ENCODE assay signal across 19 cellular contexts in genomic region chr6:116020738-116021137, GRCh38. TPM values are rescaled to one million over a fixed set of nuclear protein-coding genes. Genes with fewer than 3 reads are reported as not detected.
DNase-seq lines count a peak whose midpoint lies in the region; ATAC-seq, FAIRE-seq and TF ChIP-seq lines count a peak whose summit lies in the region.
"Had no signal": no experiment of that assay in that cellular context is flagged by ENCODE, and none has a peak within 500 bp of the region (broad histone marks: within the 10 kb centered on the region; RNA-seq: fewer than 3 reads in every experiment).

No MANE protein-coding gene starts in this region.

- no peaks in the 10 kb centered on the region for H3K27me3 Mint-ChIP-seq in stimulated activated memory B cell treated with anti-CD40 and anti-IgM and Interleukin-4, amounts not matched to agents 10 μg/mL and 1 μg/mL and 100 μg/mL, for 72 hours
- no peaks in the 10 kb centered on the region for H3K27me3 Mint-ChIP-seq in endothelial cell (ENCODE audit: unreplicated experiment)

- peak overlapping the region; percentile 35 for H3K27ac Mint-ChIP-seq in stimulated activated memory B cell treated with anti-CD40 and anti-IgM and Interleukin-4, amounts not matched to agents 10 μg/mL and 1 μg/mL and 100 μg/mL, for 72 hours
- H3K27ac Mint-ChIP-seq in endothelial cell (ENCODE audit: unreplicated experiment) = no peak overlapping the region
- H3K27ac Mint-ChIP-seq: CD4-positive, CD25-positive, alpha-beta regulatory T cell; CD8-positive, alpha-beta memory T cell; H9 had no signal

- H3K27me3 ChIP-seq in tibial artery = no peaks in the 10 kb centered on the region
- H3K27me3 ChIP-seq: BE2C had no signal

- intact Hi-C loops in tibial artery (cut with DNase I; ENCODE audit: low total_unique reads) = no loop called here

- H3K9me3 ChIP-seq in SK-N-MC (ENCODE audit: low read depth, low read length) (no peaks in the 10 kb centered on the region), tibial artery (no peaks in the 10 kb centered on the region)
- H3K9me3 ChIP-seq: BE2C had no signal

- no peaks in the 10 kb centered on the region for H3K9me3 Mint-ChIP-seq in stimulated activated memory B cell treated with anti-CD40 and anti-IgM and Interleukin-4, amounts not matched to agents 10 μg/mL and 1 μg/mL and 100 μg/mL, for 72 hours
- H3K9me3 Mint-ChIP-seq in endothelial cell (ENCODE audit: unreplicated experiment) = no peaks in the 10 kb centered on the region
- H3K9me3 Mint-ChIP-seq: H9 had no signal

- TF ChIP-seq CTCF in endothelial cell (IDR thresholded peaks at IDR 0.05; ENCODE audit: unreplicated experiment) (no peak), tibial artery (IDR thresholded peaks at IDR 0.05) (no peak)

- peaks cover 42% of the 10 kb centered on the region for H3K4me1 Mint-ChIP-seq in stimulated activated memory B cell treated with anti-CD40 and anti-IgM and Interleukin-4, amounts not matched to agents 10 μg/mL and 1 μg/mL and 100 μg/mL, for 72 hours
- H3K4me1 Mint-ChIP-seq in endothelial cell (ENCODE audit: unreplicated experiment) = peaks cover 2% of the 10 kb centered on the region
- H3K4me1 Mint-ChIP-seq: CD4-positive, CD25-positive, alpha-beta regulatory T cell; CD8-positive, alpha-beta memory T cell had no signal

- peak overlapping the region; percentile 1 for H3K4me3 Mint-ChIP-seq in stimulated activated memory B cell treated with anti-CD40 and anti-IgM and Interleukin-4, amounts not matched to agents 10 μg/mL and 1 μg/mL and 100 μg/mL, for 72 hours
- H3K4me3 Mint-ChIP-seq in endothelial cell (ENCODE audit: unreplicated experiment) = no peak overlapping the region
- H3K4me3 Mint-ChIP-seq: CD4-positive, CD25-positive, alpha-beta regulatory T cell; CD8-positive, alpha-beta memory T cell; H9 had no signal

- DNase-seq in GM18507 (ENCODE audit: extremely low spot score, insufficient read length, low read depth) (no peak), SK-N-MC (ENCODE audit: low read depth, low spot score) (no peak), endothelial cell (ENCODE audit: low spot score) (no peak), NAMALWA (ENCODE audit: low spot score) (no peak), tibial artery (no peak)
- DNase-seq: ACHN; BE2C; C1 segment of cervical spinal cord; CD4-positive, CD25-positive, alpha-beta regulatory T cell; CD8-positive, alpha-beta memory T cell; COR-L47; GDM1; H9; KG1 had no signal

- H3K4me3 ChIP-seq in SK-N-MC (no peak overlapping the region), tibial artery (no peak overlapping the region)

- peak; percentile 15 for FAIRE-seq in GM18507 (lab: Jason Lieb, UNC)
- FAIRE-seq in islet of Langerhans (lab: Jason Lieb, UNC) = peak; percentile 86
- FAIRE-seq: A204.1, D721Med, H1 had no signal

- H3K27ac ChIP-seq in SK-N-MC (0 out of 2 replicates have a peak overlapping the region, but pooled peaks have one; percentile 28), tibial artery (peak overlapping the region in 1 of 2 donors; percentile 22)

- ATAC-seq in stimulated activated memory B cell treated with anti-CD40 and anti-IgM and Interleukin-4, amounts not matched to agents 10 μg/mL and 1 μg/mL and 100 μg/mL, for 72 hours = no peak

- peaks cover 0 to 76% (median 17%) of the 10 kb centered on the region in 4 donors for H3K4me1 ChIP-seq in tibial artery
- H3K4me1 ChIP-seq: BE2C had no signal

- no peaks in the 10 kb centered on the region for H3K36me3 Mint-ChIP-seq in stimulated activated memory B cell treated with anti-CD40 and anti-IgM and Interleukin-4, amounts not matched to agents 10 μg/mL and 1 μg/mL and 100 μg/mL, for 72 hours
- no peaks in the 10 kb centered on the region for H3K36me3 Mint-ChIP-seq in endothelial cell (ENCODE audit: low read depth, unreplicated experiment)
- H3K36me3 Mint-ChIP-seq: CD4-positive, CD25-positive, alpha-beta regulatory T cell; CD8-positive, alpha-beta memory T cell had no signal

- H3K36me3 ChIP-seq in SK-N-MC (ENCODE audit: insufficient read depth, low read length) = no peaks in the 10 kb centered on the region
- no peaks in the 10 kb centered on the region for H3K36me3 ChIP-seq in tibial artery
- H3K36me3 ChIP-seq: BE2C had no signal

- H3K9ac ChIP-seq in SK-N-MC (ENCODE audit: insufficient read length) = no peak overlapping the region

RNA-seq across cellular contexts. Expression of gene FRK, which starts 40.0 kb away (rescaled TPM):
- 0.08 TPM for total RNA-seq in endothelial cell (ENCODE audit: unreplicated experiment)
- total RNA-seq: CD4-positive, CD25-positive, alpha-beta regulatory T cell had no signal
